ENCODE assay signal across 24 cellular contexts in genomic region chr1:210850556-210850955, GRCh38.
DNase-seq lines count a peak whose midpoint lies in the region; ATAC-seq and TF ChIP-seq lines count a peak whose summit lies in the region.
"Had no signal": no experiment of that assay in that cellular context is flagged by ENCODE, and none has a peak within 500 bp of the region (broad histone marks: within the 10 kb centered on the region; RNA-seq: fewer than 3 reads in every experiment).

No MANE protein-coding gene starts in this region.

- no peak for TF ChIP-seq CTCF in thyroid gland (IDR thresholded peaks at IDR 0.05)

- DNase-seq in NCI-H1694 treated with DMSO at 0.1 percent for 48 hours (lab: John Stamatoyannopoulos, UW) = peak; percentile 5
- DNase-seq in NCI-H1694 (lab: John Stamatoyannopoulos, UW) = no peak
- peak in 59 of 61 donors; percentile 10 to 93 (median 69) for DNase-seq in caudate nucleus (lab: John Stamatoyannopoulos, UW)
- peak; percentile 80 for DNase-seq in middle frontal gyrus (ENCODE audit: extremely low spot score, low spot score)
- DNase-seq in thyroid gland = peak; percentile 20 to 28
- DNase-seq in stimulated activated CD4-positive, alpha-beta T cell treated with anti-CD3 and anti-CD28 coated beads, Interleukin-4, amount 100 ng/mL, for 1 hour = no peak
- no peak for DNase-seq in NCI-H82 treated with DMSO at 0.1 percent for 48 hours (lab: John Stamatoyannopoulos, UW; ENCODE audit: unreplicated experiment)
- DNase-seq: 8988T; activated CD8-positive, alpha-beta memory T cell treated with anti-CD3 and anti-CD28 coated beads, Interleukin-2, amount 50 U/mL, for 4 hours; activated naive CD8-positive, alpha-beta T cell treated with anti-CD3 and anti-CD28 coated beads, Interleukin-2, amount 50 U/mL, for 24 hours; AML-193; COR-L47; gastrocnemius medialis; HFFc6; left colon; mesendoderm; MM.1S; NCI-H1436 treated with DMSO at 0.1 percent for 48 hours; NCI-H774; PC-9; stimulated activated CD4-positive, alpha-beta T cell treated with anti-CD3 and anti-CD28 coated beads, Interleukin-1b, Interleukin-23, amount 100 ng/mL, for 48 hours; stimulated activated naive CD4-positive, alpha-beta T cell treated with Interleukin-2 at 50 U/mL for 16 hours had no signal

- H3K27me3 ChIP-seq in thyroid gland = no peaks in the 10 kb centered on the region
- H3K27me3 ChIP-seq: gastrocnemius medialis had no signal

- H3K4me3 ChIP-seq in thyroid gland (replicated peaks in 1 of 3) = no peak overlapping the region
- H3K4me3 ChIP-seq: gastrocnemius medialis, PC-9 had no signal

- H3K36me3 ChIP-seq in thyroid gland = no peaks in the 10 kb centered on the region
- H3K36me3 ChIP-seq: gastrocnemius medialis had no signal

- H3K27ac ChIP-seq in caudate nucleus (ENCODE audit: low read depth, low read length) (peak overlapping the region; percentile 96), thyroid gland (no peak overlapping the region)
- H3K27ac ChIP-seq: gastrocnemius medialis, PC-9 had no signal

- no peak for TF ChIP-seq POLR2A in thyroid gland (IDR thresholded peaks at IDR 0.05)

- no peaks in the 10 kb centered on the region for H3K9me3 ChIP-seq in thyroid gland
- H3K9me3 ChIP-seq: gastrocnemius medialis had no signal

- intact Hi-C loops in thyroid gland (cut with DNase I) = no loop called here

- ATAC-seq in GM19023 (IDR thresholded peaks at IDR 0.05; ENCODE audit: unreplicated experiment) = no peak
- ATAC-seq: activated naive CD8-positive, alpha-beta T cell treated with anti-CD3 and anti-CD28 coated beads, Interleukin-2, amount 50 U/mL, for 24 hours; gastrocnemius medialis; left colon; natural killer cell treated with Interleukin-12 subunit alpha and Interleukin-12 subunit beta and Interleukin-15 and Interleukin-18, amount 100 ng/mL, for 72 hours had no signal

- peaks cover 13 to 15% of the 10 kb centered on the region in 2 donors for H3K4me1 ChIP-seq in thyroid gland
- H3K4me1 ChIP-seq: gastrocnemius medialis had no signal

Comparison
In these comparisons a context has a peak if more than half of its experiments do, and no peak if none do; other contexts are left out.
1. DNase-seq: peak in NCI-H1694 treated with DMSO at 0.1 percent for 48 hours (single experiment), caudate nucleus (59 of 61), middle frontal gyrus (single experiment) and thyroid gland (2 of 2); none in NCI-H1694 (single experiment), stimulated activated CD4-positive, alpha-beta T cell treated with anti-CD3 and anti-CD28 coated beads, Interleukin-4, amount 100 ng/mL, for 1 hour (single experiment) and NCI-H82 treated with DMSO at 0.1 percent for 48 hours (single experiment).